In the genomic region with DNA sequence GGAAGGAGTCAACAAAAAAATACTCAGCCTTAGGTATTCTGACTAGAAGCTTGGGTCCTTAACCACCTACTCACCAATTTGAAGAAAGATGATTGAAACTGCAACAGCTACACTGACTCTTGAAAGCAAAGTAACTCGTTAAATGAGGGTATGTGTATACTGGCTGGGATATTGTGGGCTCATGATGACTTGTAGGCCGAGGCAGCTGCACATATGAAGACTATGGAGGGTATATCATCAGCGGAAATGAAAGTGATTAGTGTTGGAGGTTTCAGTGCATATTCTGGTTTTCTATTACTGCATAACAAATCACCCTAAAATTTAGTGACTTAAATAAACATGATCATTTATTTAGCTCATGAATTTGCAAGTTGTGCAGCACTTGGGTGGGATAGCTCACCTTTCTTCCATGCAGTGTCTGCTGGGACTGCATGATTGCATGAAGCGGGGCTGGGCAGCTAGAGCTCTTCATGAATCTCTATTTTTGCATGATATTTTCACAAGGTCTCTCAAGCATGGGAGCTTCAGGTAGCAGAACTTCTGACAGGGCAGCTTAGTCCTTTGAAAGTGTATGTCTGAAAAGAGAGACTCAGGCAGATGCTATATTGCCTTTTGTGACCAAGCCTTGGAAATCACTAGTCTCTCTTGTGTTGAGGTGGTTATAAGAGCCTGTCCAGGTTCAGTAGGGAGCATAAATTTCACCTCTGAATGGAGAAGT, we compare ENCODE assay signal across 9 cellular contexts.
DNase-seq lines count a peak whose midpoint lies in the region; ATAC-seq and TF ChIP-seq lines count a peak whose summit lies in the region.
"Had no signal": no experiment of that assay in that cellular context is flagged by ENCODE, and none has a peak within 500 bp of the region (broad histone marks: within the 10 kb centered on the region; RNA-seq: fewer than 3 reads in every experiment).

No MANE protein-coding gene starts in this region.

- no peak overlapping the region for H3K4me2 ChIP-seq in fibroblast of lung (ENCODE audit: extremely low read depth, insufficient read depth, low read length)

- DNase-seq in fibroblast of lung (ENCODE audit: low read depth in 2 of 2) = no peak
- no peak for DNase-seq in NCI-H146 treated with DMSO at 0.1 percent for 48 hours (lab: John Stamatoyannopoulos, UW; ENCODE audit: unreplicated experiment)
- DNase-seq in MCF 10A (ENCODE audit: unreplicated experiment) = no peak
- DNase-seq in NCI-H1694 treated with DMSO at 0.1 percent for 48 hours (lab: John Stamatoyannopoulos, UW) = no peak
- no peak for DNase-seq in C1 segment of cervical spinal cord (lab: John Stamatoyannopoulos, UW)
- DNase-seq: GF-D8 had no signal

- no peak overlapping the region for H3K4me3 ChIP-seq in fibroblast of lung (replicated peaks in 1 of 4; ENCODE audit: control extremely low read depth in 1 of 4, insufficient read depth in 1 of 4, low read depth in 3 of 4, low read length in 4 of 4)

- POLR2A ChIA-PET in MCF 10A (lab: Yijun Ruan, JAX) = no interaction called here

- H3K9me3 ChIP-seq in fibroblast of lung (ENCODE audit: control insufficient read depth, insufficient read depth, low read depth, low read length) = no peaks in the 10 kb centered on the region

- H3K4me1 ChIP-seq in fibroblast of lung (ENCODE audit: control insufficient read depth, extremely low read depth, insufficient read depth, low read length) = peaks cover 28% of the 10 kb centered on the region

- H3K27ac Mint-ChIP-seq in MCF 10A (ENCODE audit: low read depth, unreplicated experiment) = no peak overlapping the region

- CTCF ChIA-PET in MCF 10A (lab: Yijun Ruan, JAX) = no interaction called here

- H4K20me1 ChIP-seq in fibroblast of lung (ENCODE audit: control insufficient read depth, extremely low read depth, insufficient read depth, low read length) = no peaks in the 10 kb centered on the region

- BruUV-seq in MCF 10A (replicated peaks; lab: Mats Ljungman, UMichigan) = no TSS peak

- H3K27me3 ChIP-seq in fibroblast of lung (ENCODE audit: control insufficient read depth, insufficient read depth, low read length) = no peaks in the 10 kb centered on the region

- H3K27me3 Mint-ChIP-seq in MCF 10A (ENCODE audit: insufficient read depth, unreplicated experiment) = no peaks in the 10 kb centered on the region

- TF ChIP-seq CTCF in fibroblast of lung (conservative IDR thresholded peaks at IDR 0.05 in 1 of 2, IDR thresholded peaks at IDR 0.05 in 1 of 2; ENCODE audit: low read depth in 1 of 2, low read length in 2 of 2) = no peak
- no peak for TF ChIP-seq CTCF in MCF 10A (IDR thresholded peaks at IDR 0.05; ENCODE audit: unreplicated experiment)

- intact Hi-C loops in MCF 10A (cut with micrococcal nuclease) = no loop called here

- H3K4me1 Mint-ChIP-seq in MCF 10A (ENCODE audit: insufficient read depth, unreplicated experiment) = no peaks in the 10 kb centered on the region

- no peaks in the 10 kb centered on the region for H3K79me2 ChIP-seq in fibroblast of lung (ENCODE audit: control insufficient read depth, insufficient read depth, low read length)

- peak overlapping the region; percentile 86 for H3K27ac ChIP-seq in fibroblast of lung (ENCODE audit: insufficient read depth, low read length)

- no peak overlapping the region for H2AFZ ChIP-seq in fibroblast of lung (ENCODE audit: low read length)

- no peaks in the 10 kb centered on the region for H3K9me3 Mint-ChIP-seq in MCF 10A (ENCODE audit: unreplicated experiment)

- ATAC-seq in GM18867 (IDR thresholded peaks at IDR 0.05; ENCODE audit: unreplicated experiment) (peak; percentile 97), GM21528 (IDR thresholded peaks at IDR 0.05; ENCODE audit: low FRiP score, unreplicated experiment) (peak; percentile 99), HG03354 (IDR thresholded peaks at IDR 0.05; ENCODE audit: poor library complexity, severe bottlenecking, unreplicated experiment) (peak; percentile 97)

- no peaks in the 10 kb centered on the region for H3K36me3 ChIP-seq in fibroblast of lung (ENCODE audit: control insufficient read depth, insufficient read depth, low read length)

- H3K36me3 Mint-ChIP-seq in MCF 10A (ENCODE audit: insufficient read depth, unreplicated experiment) = no peaks in the 10 kb centered on the region

- no peak overlapping the region for H3K4me3 Mint-ChIP-seq in MCF 10A (ENCODE audit: unreplicated experiment)

- no peak overlapping the region for H3K9ac ChIP-seq in fibroblast of lung (ENCODE audit: insufficient read depth, low read length)
